Comparison of ENCODE assay signal across 8 cellular contexts in genomic region chr4:8391972-8392371, GRCh38. TPM values are rescaled to one million over a fixed set of nuclear protein-coding genes. Genes with fewer than 3 reads are reported as not detected.
DNase-seq lines count a peak whose midpoint lies in the region; ATAC-seq and TF ChIP-seq lines count a peak whose summit lies in the region.

No MANE protein-coding gene starts in this region.

- H3K9me3 Mint-ChIP-seq in stimulated activated naive CD8-positive, alpha-beta T cell treated with anti-CD3 and anti-CD28 coated beads, Interleukin-15, amount 100 ng/mL, for 72 hours = no peaks in the 10 kb centered on the region
- H3K9me3 Mint-ChIP-seq in osteocyte (ENCODE audit: unreplicated experiment) = no peaks in the 10 kb centered on the region

- no peak overlapping the region for H3K4me3 Mint-ChIP-seq in stimulated activated naive CD8-positive, alpha-beta T cell treated with anti-CD3 and anti-CD28 coated beads, Interleukin-15, amount 100 ng/mL, for 72 hours
- no peak overlapping the region for H3K4me3 Mint-ChIP-seq in osteocyte (ENCODE audit: unreplicated experiment)

- peaks cover 54% of the 10 kb centered on the region for H3K36me3 ChIP-seq in upper lobe of right lung

- H3K27me3 Mint-ChIP-seq in stimulated activated naive CD8-positive, alpha-beta T cell treated with anti-CD3 and anti-CD28 coated beads, Interleukin-15, amount 100 ng/mL, for 72 hours = no peaks in the 10 kb centered on the region
- H3K27me3 Mint-ChIP-seq in osteocyte (ENCODE audit: unreplicated experiment) = no peaks in the 10 kb centered on the region

- no peak overlapping the region for H3K4me3 ChIP-seq in upper lobe of right lung

- DNase-seq in SHP77 treated with DMSO at 0.1 percent for 48 hours (lab: John Stamatoyannopoulos, UW) (peak; percentile 2), left ventricle myocardium superior (peak; percentile 73), upper lobe of right lung (no peak), osteocyte (ENCODE audit: extremely low spot score, unreplicated experiment) (no peak)
- DNase-seq in stimulated activated naive CD8-positive, alpha-beta T cell treated with anti-CD3 and anti-CD28 coated beads, Interleukin-15, amount 100 ng/mL, for 72 hours = no peak
- no peak for DNase-seq in stimulated activated CD4-positive, alpha-beta T cell treated with anti-CD3 and anti-CD28 coated beads, Interleukin-15, amount 100 ng/mL, for 24 hours

- TF ChIP-seq CTCF in upper lobe of right lung (IDR thresholded peaks at IDR 0.05) (no peak), osteocyte (IDR thresholded peaks at IDR 0.05) (no peak)

- no peak overlapping the region for H3K27ac Mint-ChIP-seq in stimulated activated naive CD8-positive, alpha-beta T cell treated with anti-CD3 and anti-CD28 coated beads, Interleukin-15, amount 100 ng/mL, for 72 hours
- no peak overlapping the region for H3K27ac Mint-ChIP-seq in osteocyte (ENCODE audit: unreplicated experiment)

- ATAC-seq in GM18858 (IDR thresholded peaks at IDR 0.05; ENCODE audit: unreplicated experiment) = peak; percentile 89
- ATAC-seq in HG02678 (IDR thresholded peaks at IDR 0.05; ENCODE audit: unreplicated experiment) = peak; percentile 91
- ATAC-seq in left ventricle myocardium superior = peak; percentile 46
- ATAC-seq in upper lobe of right lung = peak; percentile 24
- ATAC-seq in stimulated activated naive CD8-positive, alpha-beta T cell treated with anti-CD3 and anti-CD28 coated beads, Interleukin-15, amount 100 ng/mL, for 72 hours = no peak

- peaks cover 20% of the 10 kb centered on the region for H3K36me3 Mint-ChIP-seq in osteocyte (ENCODE audit: unreplicated experiment)

- no peak overlapping the region for H3K27ac ChIP-seq in upper lobe of right lung

- no peaks in the 10 kb centered on the region for H3K27me3 ChIP-seq in upper lobe of right lung

- H3K4me1 Mint-ChIP-seq in stimulated activated naive CD8-positive, alpha-beta T cell treated with anti-CD3 and anti-CD28 coated beads, Interleukin-15, amount 100 ng/mL, for 72 hours = no peaks in the 10 kb centered on the region
- H3K4me1 Mint-ChIP-seq in osteocyte (ENCODE audit: unreplicated experiment) = peaks cover 29% of the 10 kb centered on the region

- intact Hi-C loops in left ventricle myocardium superior (cut with micrococcal nuclease) (no loop called here), upper lobe of right lung (cut with DNase I) (no loop called here)

- H3K4me1 ChIP-seq in upper lobe of right lung = peaks cover 17% of the 10 kb centered on the region

- no peaks in the 10 kb centered on the region for H3K9me3 ChIP-seq in upper lobe of right lung

RNA-seq across cellular contexts. Expression of gene ACOX3, which starts 48.6 kb away (rescaled TPM):
- total RNA-seq in left ventricle myocardium superior (25.8 TPM), upper lobe of right lung (21.6 TPM), osteocyte (25.2 and 25.9 TPM in 2 replicates)

RNA-seq across cellular contexts. Expression of gene TRMT44, which starts 48.6 kb away (rescaled TPM):
- total RNA-seq in left ventricle myocardium superior = 8.4 TPM
- 24.2 TPM for total RNA-seq in upper lobe of right lung
- total RNA-seq in osteocyte = 20.4 and 24.5 TPM in 2 replicates

Comparison
In these comparisons a context has a peak if more than half of its experiments do, and no peak if none do; other contexts are left out.
1. DNase-seq: peak in SHP77 treated with DMSO at 0.1 percent for 48 hours (single experiment) and left ventricle myocardium superior (single experiment); none in upper lobe of right lung (single experiment), stimulated activated naive CD8-positive, alpha-beta T cell treated with anti-CD3 and anti-CD28 coated beads, Interleukin-15, amount 100 ng/mL, for 72 hours (0 of 2), osteocyte (single experiment) and stimulated activated CD4-positive, alpha-beta T cell treated with anti-CD3 and anti-CD28 coated beads, Interleukin-15, amount 100 ng/mL, for 24 hours (single experiment).